ENCODE assay signal across 1 cellular context in the genomic region with DNA sequence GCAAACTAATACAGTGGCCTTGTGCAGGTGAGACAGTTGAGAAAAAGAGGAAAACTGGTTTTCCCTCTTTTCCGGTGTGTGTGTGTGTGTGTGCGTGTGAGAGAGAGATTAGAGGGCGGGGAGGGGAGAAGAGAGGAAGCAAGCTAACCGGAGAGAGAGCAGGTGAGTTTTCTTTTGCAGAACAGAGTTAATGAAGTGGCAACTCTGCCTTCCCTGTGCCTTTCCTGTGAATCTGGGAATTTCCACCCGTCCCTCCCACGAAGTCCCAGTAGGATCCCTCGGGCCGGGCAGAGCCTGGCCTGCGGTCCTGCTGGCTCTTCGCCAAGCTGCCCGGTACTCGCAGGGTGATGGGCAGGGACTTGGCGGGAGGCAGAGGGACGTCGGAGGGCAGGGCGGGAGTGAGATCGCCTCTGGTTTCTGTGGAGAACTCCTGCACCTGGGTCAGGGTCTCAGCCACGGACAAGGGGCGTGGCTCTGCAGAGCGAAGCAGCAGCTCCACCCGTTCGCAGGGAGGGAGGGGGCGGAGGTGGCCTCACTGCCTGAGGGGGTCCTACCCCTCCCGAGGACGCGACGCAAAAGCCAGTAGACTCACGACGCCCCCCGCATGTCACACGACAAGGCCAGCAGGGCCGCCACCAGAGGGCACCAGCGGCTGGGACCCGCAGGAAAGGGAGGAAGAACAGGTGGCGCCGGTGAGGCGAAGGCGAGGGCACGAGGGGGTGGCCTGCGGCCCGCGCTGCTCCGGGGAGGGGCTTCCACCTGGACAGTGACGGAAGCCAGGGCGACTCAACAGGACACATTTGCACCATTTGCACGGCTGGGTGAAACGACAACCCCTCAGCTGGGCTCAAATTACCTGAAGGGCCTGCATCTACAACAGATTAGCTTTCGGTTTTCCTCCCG.
A peak's percentile ranks its signal among the peaks of the same experiment; 100 is the strongest.
TF ChIP-seq lines count a peak whose summit lies in the region.

No MANE protein-coding gene starts in this region.

TF ChIP-seq in K562, 482 proteins besides CTCF, POLR2A, EP300 and RAD21 (continued from another document):
- TF ChIP-seq, protein P1, sequence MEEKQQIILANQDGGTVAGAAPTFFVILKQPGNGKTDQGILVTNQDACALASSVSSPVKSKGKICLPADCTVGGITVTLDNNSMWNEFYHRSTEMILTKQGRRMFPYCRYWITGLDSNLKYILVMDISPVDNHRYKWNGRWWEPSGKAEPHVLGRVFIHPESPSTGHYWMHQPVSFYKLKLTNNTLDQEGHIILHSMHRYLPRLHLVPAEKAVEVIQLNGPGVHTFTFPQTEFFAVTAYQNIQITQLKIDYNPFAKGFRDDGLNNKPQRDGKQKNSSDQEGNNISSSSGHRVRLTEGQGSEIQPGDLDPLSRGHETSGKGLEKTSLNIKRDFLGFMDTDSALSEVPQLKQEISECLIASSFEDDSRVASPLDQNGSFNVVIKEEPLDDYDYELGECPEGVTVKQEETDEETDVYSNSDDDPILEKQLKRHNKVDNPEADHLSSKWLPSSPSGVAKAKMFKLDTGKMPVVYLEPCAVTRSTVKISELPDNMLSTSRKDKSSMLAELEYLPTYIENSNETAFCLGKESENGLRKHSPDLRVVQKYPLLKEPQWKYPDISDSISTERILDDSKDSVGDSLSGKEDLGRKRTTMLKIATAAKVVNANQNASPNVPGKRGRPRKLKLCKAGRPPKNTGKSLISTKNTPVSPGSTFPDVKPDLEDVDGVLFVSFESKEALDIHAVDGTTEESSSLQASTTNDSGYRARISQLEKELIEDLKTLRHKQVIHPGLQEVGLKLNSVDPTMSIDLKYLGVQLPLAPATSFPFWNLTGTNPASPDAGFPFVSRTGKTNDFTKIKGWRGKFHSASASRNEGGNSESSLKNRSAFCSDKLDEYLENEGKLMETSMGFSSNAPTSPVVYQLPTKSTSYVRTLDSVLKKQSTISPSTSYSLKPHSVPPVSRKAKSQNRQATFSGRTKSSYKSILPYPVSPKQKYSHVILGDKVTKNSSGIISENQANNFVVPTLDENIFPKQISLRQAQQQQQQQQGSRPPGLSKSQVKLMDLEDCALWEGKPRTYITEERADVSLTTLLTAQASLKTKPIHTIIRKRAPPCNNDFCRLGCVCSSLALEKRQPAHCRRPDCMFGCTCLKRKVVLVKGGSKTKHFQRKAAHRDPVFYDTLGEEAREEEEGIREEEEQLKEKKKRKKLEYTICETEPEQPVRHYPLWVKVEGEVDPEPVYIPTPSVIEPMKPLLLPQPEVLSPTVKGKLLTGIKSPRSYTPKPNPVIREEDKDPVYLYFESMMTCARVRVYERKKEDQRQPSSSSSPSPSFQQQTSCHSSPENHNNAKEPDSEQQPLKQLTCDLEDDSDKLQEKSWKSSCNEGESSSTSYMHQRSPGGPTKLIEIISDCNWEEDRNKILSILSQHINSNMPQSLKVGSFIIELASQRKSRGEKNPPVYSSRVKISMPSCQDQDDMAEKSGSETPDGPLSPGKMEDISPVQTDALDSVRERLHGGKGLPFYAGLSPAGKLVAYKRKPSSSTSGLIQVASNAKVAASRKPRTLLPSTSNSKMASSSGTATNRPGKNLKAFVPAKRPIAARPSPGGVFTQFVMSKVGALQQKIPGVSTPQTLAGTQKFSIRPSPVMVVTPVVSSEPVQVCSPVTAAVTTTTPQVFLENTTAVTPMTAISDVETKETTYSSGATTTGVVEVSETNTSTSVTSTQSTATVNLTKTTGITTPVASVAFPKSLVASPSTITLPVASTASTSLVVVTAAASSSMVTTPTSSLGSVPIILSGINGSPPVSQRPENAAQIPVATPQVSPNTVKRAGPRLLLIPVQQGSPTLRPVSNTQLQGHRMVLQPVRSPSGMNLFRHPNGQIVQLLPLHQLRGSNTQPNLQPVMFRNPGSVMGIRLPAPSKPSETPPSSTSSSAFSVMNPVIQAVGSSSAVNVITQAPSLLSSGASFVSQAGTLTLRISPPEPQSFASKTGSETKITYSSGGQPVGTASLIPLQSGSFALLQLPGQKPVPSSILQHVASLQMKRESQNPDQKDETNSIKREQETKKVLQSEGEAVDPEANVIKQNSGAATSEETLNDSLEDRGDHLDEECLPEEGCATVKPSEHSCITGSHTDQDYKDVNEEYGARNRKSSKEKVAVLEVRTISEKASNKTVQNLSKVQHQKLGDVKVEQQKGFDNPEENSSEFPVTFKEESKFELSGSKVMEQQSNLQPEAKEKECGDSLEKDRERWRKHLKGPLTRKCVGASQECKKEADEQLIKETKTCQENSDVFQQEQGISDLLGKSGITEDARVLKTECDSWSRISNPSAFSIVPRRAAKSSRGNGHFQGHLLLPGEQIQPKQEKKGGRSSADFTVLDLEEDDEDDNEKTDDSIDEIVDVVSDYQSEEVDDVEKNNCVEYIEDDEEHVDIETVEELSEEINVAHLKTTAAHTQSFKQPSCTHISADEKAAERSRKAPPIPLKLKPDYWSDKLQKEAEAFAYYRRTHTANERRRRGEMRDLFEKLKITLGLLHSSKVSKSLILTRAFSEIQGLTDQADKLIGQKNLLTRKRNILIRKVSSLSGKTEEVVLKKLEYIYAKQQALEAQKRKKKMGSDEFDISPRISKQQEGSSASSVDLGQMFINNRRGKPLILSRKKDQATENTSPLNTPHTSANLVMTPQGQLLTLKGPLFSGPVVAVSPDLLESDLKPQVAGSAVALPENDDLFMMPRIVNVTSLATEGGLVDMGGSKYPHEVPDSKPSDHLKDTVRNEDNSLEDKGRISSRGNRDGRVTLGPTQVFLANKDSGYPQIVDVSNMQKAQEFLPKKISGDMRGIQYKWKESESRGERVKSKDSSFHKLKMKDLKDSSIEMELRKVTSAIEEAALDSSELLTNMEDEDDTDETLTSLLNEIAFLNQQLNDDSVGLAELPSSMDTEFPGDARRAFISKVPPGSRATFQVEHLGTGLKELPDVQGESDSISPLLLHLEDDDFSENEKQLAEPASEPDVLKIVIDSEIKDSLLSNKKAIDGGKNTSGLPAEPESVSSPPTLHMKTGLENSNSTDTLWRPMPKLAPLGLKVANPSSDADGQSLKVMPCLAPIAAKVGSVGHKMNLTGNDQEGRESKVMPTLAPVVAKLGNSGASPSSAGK (IDR thresholded peaks at IDR 0.05): peak; percentile 100
- TF ChIP-seq CHD4 (IDR thresholded peaks at IDR 0.05; ENCODE audit: insufficient read depth, insufficient replicate concordance, low read depth, low read length, poor library complexity, severe bottlenecking) (peak; percentile 70), SIN3B (IDR thresholded peaks at IDR 0.05; ENCODE audit: low read depth) (no peak), RFX7 (CRISPR knock-in tag; IDR thresholded peaks at IDR 0.05) (no peak), ZFP36 (IDR thresholded peaks at IDR 0.05; ENCODE audit: low read depth, low read length, partially characterized antibody) (peak; percentile 5), ZNF253 (CRISPR knock-in tag; conservative IDR thresholded peaks at IDR 0.05) (no peak), ZSCAN32 (CRISPR knock-in tag; IDR thresholded peaks at IDR 0.05) (no peak), MYC (IDR thresholded peaks at IDR 0.05; ENCODE audit: low read depth, low read length) (peak; percentile 88), MYC (CRISPR knock-in tag; IDR thresholded peaks at IDR 0.05; ENCODE audit: borderline replicate concordance, low read depth) (no peak), CBX8 (IDR thresholded peaks at IDR 0.05; ENCODE audit: borderline replicate concordance, extremely low read depth, low read depth, low read length, poor library complexity, severe bottlenecking) (no peak)
- TF ChIP-seq, protein P2, sequence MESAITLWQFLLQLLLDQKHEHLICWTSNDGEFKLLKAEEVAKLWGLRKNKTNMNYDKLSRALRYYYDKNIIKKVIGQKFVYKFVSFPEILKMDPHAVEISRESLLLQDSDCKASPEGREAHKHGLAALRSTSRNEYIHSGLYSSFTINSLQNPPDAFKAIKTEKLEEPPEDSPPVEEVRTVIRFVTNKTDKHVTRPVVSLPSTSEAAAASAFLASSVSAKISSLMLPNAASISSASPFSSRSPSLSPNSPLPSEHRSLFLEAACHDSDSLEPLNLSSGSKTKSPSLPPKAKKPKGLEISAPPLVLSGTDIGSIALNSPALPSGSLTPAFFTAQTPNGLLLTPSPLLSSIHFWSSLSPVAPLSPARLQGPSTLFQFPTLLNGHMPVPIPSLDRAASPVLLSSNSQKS (CRISPR knock-in tag; IDR thresholded peaks at IDR 0.05): no peak
- TF ChIP-seq, protein P3, sequence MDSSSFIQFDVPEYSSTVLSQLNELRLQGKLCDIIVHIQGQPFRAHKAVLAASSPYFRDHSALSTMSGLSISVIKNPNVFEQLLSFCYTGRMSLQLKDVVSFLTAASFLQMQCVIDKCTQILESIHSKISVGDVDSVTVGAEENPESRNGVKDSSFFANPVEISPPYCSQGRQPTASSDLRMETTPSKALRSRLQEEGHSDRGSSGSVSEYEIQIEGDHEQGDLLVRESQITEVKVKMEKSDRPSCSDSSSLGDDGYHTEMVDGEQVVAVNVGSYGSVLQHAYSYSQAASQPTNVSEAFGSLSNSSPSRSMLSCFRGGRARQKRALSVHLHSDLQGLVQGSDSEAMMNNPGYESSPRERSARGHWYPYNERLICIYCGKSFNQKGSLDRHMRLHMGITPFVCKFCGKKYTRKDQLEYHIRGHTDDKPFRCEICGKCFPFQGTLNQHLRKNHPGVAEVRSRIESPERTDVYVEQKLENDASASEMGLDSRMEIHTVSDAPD (CRISPR knock-in tag; IDR thresholded peaks at IDR 0.05): no peak
